Comparison of ENCODE assay signal across 1 cellular context in genomic region chr7:149081914-149082313, GRCh38.
TF ChIP-seq lines count a peak whose summit lies in the region.

No MANE protein-coding gene starts in this region.

TF ChIP-seq in K562, 482 proteins besides CTCF, POLR2A, EP300 and RAD21 (continued from another document):
- 0 out of 2 replicates have a peak, but pooled peaks have one; percentile 41 for TF ChIP-seq SPI1 (IDR thresholded peaks at IDR 0.05; ENCODE audit: borderline replicate concordance, low read depth, low read length)
- TF ChIP-seq TRIM24 (IDR thresholded peaks at IDR 0.05): 0 out of 4 replicates have a peak, but pooled peaks of 1 of the 2 experiments have one; percentile 23
- peak; percentile 67; the same call in 1 of the 2 replicates for TF ChIP-seq CC2D1A (IDR thresholded peaks at IDR 0.05)
- TF ChIP-seq DDX20 (tag; IDR thresholded peaks at IDR 0.05; ENCODE audit: low read depth): no peak
- no peak for TF ChIP-seq GTF2F1 (IDR thresholded peaks at IDR 0.05; ENCODE audit: low read depth, low read length)
- peak; percentile 73 for TF ChIP-seq EGR1 (conservative IDR thresholded peaks at IDR 0.05)
- peak in 1 of 2 experiments; percentile 64; a peak in 1 of 3 replicates for TF ChIP-seq CBX3 (IDR thresholded peaks at IDR 0.05; ENCODE audit: borderline replicate concordance in 1 of 2, low read length in 2 of 2)
- no peak for TF ChIP-seq ZNF146 (CRISPR knock-in tag; IDR thresholded peaks at IDR 0.05; ENCODE audit: unreplicated experiment)
- TF ChIP-seq PRDM10 (IDR thresholded peaks at IDR 0.05; ENCODE audit: partially characterized antibody): peak; percentile 8
